In genomic region chr9:101326501-101326900, GRCh38 we compare ENCODE assay signal across 17 cellular contexts. TPM values are rescaled to one million over a fixed set of nuclear protein-coding genes. Genes with fewer than 3 reads are reported as not detected.
DNase-seq lines count a peak whose midpoint lies in the region; ATAC-seq, FAIRE-seq and TF ChIP-seq lines count a peak whose summit lies in the region.
"Had no signal": no experiment of that assay in that cellular context is flagged by ENCODE, and none has a peak within 500 bp of the region (broad histone marks: within the 10 kb centered on the region; RNA-seq: fewer than 3 reads in every experiment).

No MANE protein-coding gene starts in this region.

- H3K4me3 Mint-ChIP-seq in progenitor cell of endocrine pancreas (ENCODE audit: low read depth), result no peak overlapping the region
- H3K4me3 Mint-ChIP-seq: CD4-positive, CD25-positive, alpha-beta regulatory T cell; IgD-negative memory B cell had no signal

- H3K36me3 ChIP-seq in bronchial epithelial cell (ENCODE audit: control insufficient read depth, insufficient read depth, low read length), result no peaks in the 10 kb centered on the region

- H3K4me3 ChIP-seq in bronchial epithelial cell (ENCODE audit: low read depth, low read length), result no peak overlapping the region

- H3K36me3 Mint-ChIP-seq in progenitor cell of endocrine pancreas (ENCODE audit: insufficient read depth), result peaks cover 11% of the 10 kb centered on the region
- H3K36me3 Mint-ChIP-seq: CD4-positive, CD25-positive, alpha-beta regulatory T cell; IgD-negative memory B cell had no signal

- no peaks in the 10 kb centered on the region for H3K27me3 ChIP-seq in bronchial epithelial cell (ENCODE audit: control insufficient read depth, insufficient read depth, low read length)

- H3K9me3 Mint-ChIP-seq in progenitor cell of endocrine pancreas (ENCODE audit: low read depth), result peaks cover 19% of the 10 kb centered on the region

- ATAC-seq in HG03378 (IDR thresholded peaks at IDR 0.05; ENCODE audit: unreplicated experiment), result no peak

- H3K27ac Mint-ChIP-seq in progenitor cell of endocrine pancreas, result peak overlapping the region; percentile 93
- H3K27ac Mint-ChIP-seq: CD4-positive, CD25-positive, alpha-beta regulatory T cell; IgD-negative memory B cell had no signal

- DNase-seq in NCI-H2107 treated with DMSO at 0.1 percent for 48 hours (lab: John Stamatoyannopoulos, UW; ENCODE audit: unreplicated experiment) (peak; percentile 89), NCI-H2107 (lab: John Stamatoyannopoulos, UW) (no peak), NCI-H2196 treated with DMSO at 0.1 percent for 48 hours (lab: John Stamatoyannopoulos, UW; ENCODE audit: unreplicated experiment) (peak; percentile 75), bronchial epithelial cell (ENCODE audit: low read depth) (peak; percentile 89), progenitor cell of endocrine pancreas (ENCODE audit: low spot score, unreplicated experiment) (no peak), GM20000 (ENCODE audit: low spot score) (no peak)
- DNase-seq in stimulated activated CD4-positive, alpha-beta T cell treated with anti-CD3 and anti-CD28 coated beads, Interleukin-12 subunit alpha, Interleukin-12 subunit beta, amount 100 ng/mL, for 4 hours, result no peak
- DNase-seq: 8988T; activated CD8-positive, alpha-beta memory T cell treated with anti-CD3 and anti-CD28 coated beads, Interleukin-2, amount 50 U/mL, for 4 hours; activated naive CD4-positive, alpha-beta T cell treated with Interleukin-2 at 50 U/mL for 16 hours; CD4-positive, CD25-positive, alpha-beta regulatory T cell; mesendoderm; NCI-H1694; stimulated activated naive CD4-positive, alpha-beta T cell had no signal

- no peak for FAIRE-seq in bronchial epithelial cell (lab: Jason Lieb, UNC)

- no peak for TF ChIP-seq CTCF in bronchial epithelial cell (IDR thresholded peaks at IDR 0.05; ENCODE audit: insufficient read depth, low read length, severe bottlenecking)
- no peak for TF ChIP-seq CTCF in progenitor cell of endocrine pancreas (IDR thresholded peaks at IDR 0.05; ENCODE audit: unreplicated experiment)
- TF ChIP-seq CTCF in GM20000 (IDR thresholded peaks at IDR 0.05; ENCODE audit: extremely low read depth, missing control alignments), result no peak

- H3K27me3 Mint-ChIP-seq in progenitor cell of endocrine pancreas, result no peaks in the 10 kb centered on the region

- peaks cover 44% of the 10 kb centered on the region for H3K4me1 Mint-ChIP-seq in progenitor cell of endocrine pancreas (ENCODE audit: low read depth)
- H3K4me1 Mint-ChIP-seq: CD4-positive, CD25-positive, alpha-beta regulatory T cell; IgD-negative memory B cell had no signal

RNA-seq across cellular contexts. Expression of gene BAAT, which starts 58.3 kb away (rescaled TPM):
- total RNA-seq in bronchial epithelial cell, result 0.13 and 0.26 TPM in 2 replicates
- 0.36 TPM in 1 of 2 replicates, not detected in the other for total RNA-seq in progenitor cell of endocrine pancreas
- total RNA-seq: ureter had no signal

Comparison
In these comparisons a context has a peak if more than half of its experiments do, and no peak if none do; other contexts are left out.
1. DNase-seq: peak in NCI-H2107 treated with DMSO at 0.1 percent for 48 hours (single experiment), NCI-H2196 treated with DMSO at 0.1 percent for 48 hours (single experiment) and bronchial epithelial cell (single experiment); none in NCI-H2107 (single experiment), progenitor cell of endocrine pancreas (single experiment), GM20000 (single experiment) and stimulated activated CD4-positive, alpha-beta T cell treated with anti-CD3 and anti-CD28 coated beads, Interleukin-12 subunit alpha, Interleukin-12 subunit beta, amount 100 ng/mL, for 4 hours (single experiment).